In the genomic region with DNA sequence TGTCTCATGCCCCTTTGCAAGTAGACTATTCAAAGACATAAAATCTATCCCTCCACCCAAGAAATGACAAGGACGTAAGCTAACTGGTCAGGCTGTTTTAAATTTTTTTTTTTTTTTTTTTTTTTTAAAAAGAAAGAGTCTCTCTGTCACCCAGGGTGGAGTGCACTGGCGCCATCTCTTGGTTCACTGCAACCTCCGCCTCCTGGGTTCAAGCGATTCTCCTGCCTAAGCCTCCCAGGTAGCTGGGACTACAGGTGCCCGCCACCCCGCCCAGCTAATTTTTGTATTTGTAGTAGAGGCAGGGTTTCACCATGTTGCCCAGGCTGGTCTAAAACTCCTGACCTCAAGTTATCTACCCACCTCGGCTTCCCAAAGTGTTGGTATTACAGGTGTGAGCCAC, we compare ENCODE assay signal across 2 cellular contexts.
TF ChIP-seq lines count a peak whose summit lies in the region.

No MANE protein-coding gene starts in this region.

TF ChIP-seq in IMR-90, 13 proteins besides CTCF, POLR2A, EP300 and RAD21:
- no peak for TF ChIP-seq SMC3 (IDR thresholded peaks at IDR 0.05; ENCODE audit: low read depth, low read length)
- TF ChIP-seq, protein P1, sequence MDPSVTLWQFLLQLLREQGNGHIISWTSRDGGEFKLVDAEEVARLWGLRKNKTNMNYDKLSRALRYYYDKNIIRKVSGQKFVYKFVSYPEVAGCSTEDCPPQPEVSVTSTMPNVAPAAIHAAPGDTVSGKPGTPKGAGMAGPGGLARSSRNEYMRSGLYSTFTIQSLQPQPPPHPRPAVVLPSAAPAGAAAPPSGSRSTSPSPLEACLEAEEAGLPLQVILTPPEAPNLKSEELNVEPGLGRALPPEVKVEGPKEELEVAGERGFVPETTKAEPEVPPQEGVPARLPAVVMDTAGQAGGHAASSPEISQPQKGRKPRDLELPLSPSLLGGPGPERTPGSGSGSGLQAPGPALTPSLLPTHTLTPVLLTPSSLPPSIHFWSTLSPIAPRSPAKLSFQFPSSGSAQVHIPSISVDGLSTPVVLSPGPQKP (IDR thresholded peaks at IDR 0.05; ENCODE audit: borderline replicate concordance, low read depth, low read length): no peak
- no peak for TF ChIP-seq NFE2L2 (IDR thresholded peaks at IDR 0.05; ENCODE audit: low read depth, low read length)
- no peak for TF ChIP-seq RFX5 (IDR thresholded peaks at IDR 0.05; ENCODE audit: low read depth, low read length)
- TF ChIP-seq MAZ (IDR thresholded peaks at IDR 0.05; ENCODE audit: borderline replicate concordance, low read depth, low read length): no peak
- no peak for TF ChIP-seq MAFK (IDR thresholded peaks at IDR 0.05; ENCODE audit: low read depth, low read length)
- TF ChIP-seq RCOR1 (IDR thresholded peaks at IDR 0.05; ENCODE audit: insufficient replicate concordance, low read length): no peak
- no peak for TF ChIP-seq MXI1 (IDR thresholded peaks at IDR 0.05; ENCODE audit: borderline replicate concordance, low read depth, low read length)
- TF ChIP-seq BHLHE40 (IDR thresholded peaks at IDR 0.05; ENCODE audit: low read depth, low read length): no peak
- TF ChIP-seq, protein P2, sequence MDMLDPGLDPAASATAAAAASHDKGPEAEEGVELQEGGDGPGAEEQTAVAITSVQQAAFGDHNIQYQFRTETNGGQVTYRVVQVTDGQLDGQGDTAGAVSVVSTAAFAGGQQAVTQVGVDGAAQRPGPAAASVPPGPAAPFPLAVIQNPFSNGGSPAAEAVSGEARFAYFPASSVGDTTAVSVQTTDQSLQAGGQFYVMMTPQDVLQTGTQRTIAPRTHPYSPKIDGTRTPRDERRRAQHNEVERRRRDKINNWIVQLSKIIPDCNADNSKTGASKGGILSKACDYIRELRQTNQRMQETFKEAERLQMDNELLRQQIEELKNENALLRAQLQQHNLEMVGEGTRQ (IDR thresholded peaks at IDR 0.05; ENCODE audit: low read depth, low read length): no peak
- TF ChIP-seq CEBPB (IDR thresholded peaks at IDR 0.05; ENCODE audit: low read depth, low read length): no peak
- TF ChIP-seq CHD1 (IDR thresholded peaks at IDR 0.05; ENCODE audit: low read depth, low read length): no peak
- no peak for TF ChIP-seq FOS (IDR thresholded peaks at IDR 0.05; ENCODE audit: low read depth, low read length)

TF ChIP-seq in K562, 482 proteins besides CTCF, POLR2A, EP300 and RAD21:
- TF ChIP-seq, protein P3, sequence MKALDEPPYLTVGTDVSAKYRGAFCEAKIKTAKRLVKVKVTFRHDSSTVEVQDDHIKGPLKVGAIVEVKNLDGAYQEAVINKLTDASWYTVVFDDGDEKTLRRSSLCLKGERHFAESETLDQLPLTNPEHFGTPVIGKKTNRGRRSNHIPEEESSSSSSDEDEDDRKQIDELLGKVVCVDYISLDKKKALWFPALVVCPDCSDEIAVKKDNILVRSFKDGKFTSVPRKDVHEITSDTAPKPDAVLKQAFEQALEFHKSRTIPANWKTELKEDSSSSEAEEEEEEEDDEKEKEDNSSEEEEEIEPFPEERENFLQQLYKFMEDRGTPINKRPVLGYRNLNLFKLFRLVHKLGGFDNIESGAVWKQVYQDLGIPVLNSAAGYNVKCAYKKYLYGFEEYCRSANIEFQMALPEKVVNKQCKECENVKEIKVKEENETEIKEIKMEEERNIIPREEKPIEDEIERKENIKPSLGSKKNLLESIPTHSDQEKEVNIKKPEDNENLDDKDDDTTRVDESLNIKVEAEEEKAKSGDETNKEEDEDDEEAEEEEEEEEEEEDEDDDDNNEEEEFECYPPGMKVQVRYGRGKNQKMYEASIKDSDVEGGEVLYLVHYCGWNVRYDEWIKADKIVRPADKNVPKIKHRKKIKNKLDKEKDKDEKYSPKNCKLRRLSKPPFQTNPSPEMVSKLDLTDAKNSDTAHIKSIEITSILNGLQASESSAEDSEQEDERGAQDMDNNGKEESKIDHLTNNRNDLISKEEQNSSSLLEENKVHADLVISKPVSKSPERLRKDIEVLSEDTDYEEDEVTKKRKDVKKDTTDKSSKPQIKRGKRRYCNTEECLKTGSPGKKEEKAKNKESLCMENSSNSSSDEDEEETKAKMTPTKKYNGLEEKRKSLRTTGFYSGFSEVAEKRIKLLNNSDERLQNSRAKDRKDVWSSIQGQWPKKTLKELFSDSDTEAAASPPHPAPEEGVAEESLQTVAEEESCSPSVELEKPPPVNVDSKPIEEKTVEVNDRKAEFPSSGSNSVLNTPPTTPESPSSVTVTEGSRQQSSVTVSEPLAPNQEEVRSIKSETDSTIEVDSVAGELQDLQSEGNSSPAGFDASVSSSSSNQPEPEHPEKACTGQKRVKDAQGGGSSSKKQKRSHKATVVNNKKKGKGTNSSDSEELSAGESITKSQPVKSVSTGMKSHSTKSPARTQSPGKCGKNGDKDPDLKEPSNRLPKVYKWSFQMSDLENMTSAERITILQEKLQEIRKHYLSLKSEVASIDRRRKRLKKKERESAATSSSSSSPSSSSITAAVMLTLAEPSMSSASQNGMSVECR (CRISPR knock-in tag; IDR thresholded peaks at IDR 0.05): no peak
- TF ChIP-seq ZNF384 (IDR thresholded peaks at IDR 0.05; ENCODE audit: low read depth, low read length): peak; percentile 65
- TF ChIP-seq, protein P4, sequence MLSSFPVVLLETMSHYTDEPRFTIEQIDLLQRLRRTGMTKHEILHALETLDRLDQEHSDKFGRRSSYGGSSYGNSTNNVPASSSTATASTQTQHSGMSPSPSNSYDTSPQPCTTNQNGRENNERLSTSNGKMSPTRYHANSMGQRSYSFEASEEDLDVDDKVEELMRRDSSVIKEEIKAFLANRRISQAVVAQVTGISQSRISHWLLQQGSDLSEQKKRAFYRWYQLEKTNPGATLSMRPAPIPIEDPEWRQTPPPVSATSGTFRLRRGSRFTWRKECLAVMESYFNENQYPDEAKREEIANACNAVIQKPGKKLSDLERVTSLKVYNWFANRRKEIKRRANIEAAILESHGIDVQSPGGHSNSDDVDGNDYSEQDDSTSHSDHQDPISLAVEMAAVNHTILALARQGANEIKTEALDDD (IDR thresholded peaks at IDR 0.05): no peak
- TF ChIP-seq GTF3C2 (IDR thresholded peaks at IDR 0.05; ENCODE audit: borderline replicate concordance, extremely low read depth, insufficient read length): no peak
- TF ChIP-seq, protein P5, sequence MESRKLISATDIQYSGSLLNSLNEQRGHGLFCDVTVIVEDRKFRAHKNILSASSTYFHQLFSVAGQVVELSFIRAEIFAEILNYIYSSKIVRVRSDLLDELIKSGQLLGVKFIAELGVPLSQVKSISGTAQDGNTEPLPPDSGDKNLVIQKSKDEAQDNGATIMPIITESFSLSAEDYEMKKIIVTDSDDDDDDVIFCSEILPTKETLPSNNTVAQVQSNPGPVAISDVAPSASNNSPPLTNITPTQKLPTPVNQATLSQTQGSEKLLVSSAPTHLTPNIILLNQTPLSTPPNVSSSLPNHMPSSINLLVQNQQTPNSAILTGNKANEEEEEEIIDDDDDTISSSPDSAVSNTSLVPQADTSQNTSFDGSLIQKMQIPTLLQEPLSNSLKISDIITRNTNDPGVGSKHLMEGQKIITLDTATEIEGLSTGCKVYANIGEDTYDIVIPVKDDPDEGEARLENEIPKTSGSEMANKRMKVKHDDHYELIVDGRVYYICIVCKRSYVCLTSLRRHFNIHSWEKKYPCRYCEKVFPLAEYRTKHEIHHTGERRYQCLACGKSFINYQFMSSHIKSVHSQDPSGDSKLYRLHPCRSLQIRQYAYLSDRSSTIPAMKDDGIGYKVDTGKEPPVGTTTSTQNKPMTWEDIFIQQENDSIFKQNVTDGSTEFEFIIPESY (CRISPR knock-in tag; IDR thresholded peaks at IDR 0.05): peak; percentile 56; the same call in 1 of the 2 replicates
- TF ChIP-seq ZNF668 (CRISPR knock-in tag; IDR thresholded peaks at IDR 0.05): no peak
